ENCODE assay signal across 1 cellular context in the genomic region with DNA sequence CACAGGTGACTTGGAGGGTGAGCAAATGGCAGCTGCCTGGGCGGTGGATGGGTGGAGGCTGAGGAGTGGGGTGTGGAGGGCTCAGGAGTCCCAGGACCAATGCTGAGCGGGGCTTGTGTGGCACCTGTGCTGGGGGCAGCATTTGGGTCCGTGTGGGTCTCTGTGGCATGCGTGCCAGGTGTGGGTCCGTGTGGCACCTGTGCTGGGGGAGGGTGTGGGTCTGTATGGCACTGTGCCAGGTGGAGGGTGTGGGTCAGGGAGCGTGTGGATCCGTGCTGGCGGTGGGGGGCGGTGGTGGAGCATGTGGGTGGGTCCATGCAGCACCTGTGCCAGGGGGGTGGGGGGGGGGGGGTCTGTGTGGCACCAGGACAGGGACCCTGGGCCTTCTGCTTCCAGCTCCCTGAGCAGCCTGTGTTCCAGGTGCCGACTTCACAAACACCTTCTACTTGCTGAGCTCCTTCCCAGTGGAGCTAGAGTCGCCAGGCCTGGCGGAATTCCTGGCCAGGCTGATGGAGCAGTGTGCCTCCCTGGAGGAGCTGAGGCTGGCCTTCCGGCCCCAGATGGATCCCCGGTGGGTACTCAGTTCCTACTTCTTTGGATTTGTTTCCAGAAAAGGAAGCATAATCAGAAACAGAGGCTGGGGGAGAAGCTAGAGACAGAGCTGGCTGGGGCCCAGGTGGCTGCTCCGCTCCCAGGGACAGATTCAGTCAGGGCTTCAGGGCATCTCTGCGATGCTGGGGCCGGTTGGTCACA.
A peak's percentile ranks its signal among the peaks of the same experiment; 100 is the strongest.
TF ChIP-seq lines count a peak whose summit lies in the region.

No MANE protein-coding gene starts in this region.

TF ChIP-seq in HEK293, 187 proteins besides CTCF, POLR2A, EP300 and RAD21 (continued from another document):
- TF ChIP-seq HIC1 (tag by site-specific recombination; IDR thresholded peaks at IDR 0.05), result peak; percentile 81
- no peak for TF ChIP-seq SCRT2 (tag by site-specific recombination; IDR thresholded peaks at IDR 0.05)
- no peak for TF ChIP-seq ZNF626 (tag by site-specific recombination; IDR thresholded peaks at IDR 0.05)
- TF ChIP-seq ZFHX2 (tag by site-specific recombination; conservative IDR thresholded peaks at IDR 0.05), result peak; percentile 48; the same call in 1 of the 2 replicates
- peak; percentile 82 for TF ChIP-seq KLF1 (tag by site-specific recombination; IDR thresholded peaks at IDR 0.05)
- TF ChIP-seq ZNF169 (tag by site-specific recombination; IDR thresholded peaks at IDR 0.05), result no peak
- no peak for TF ChIP-seq ZNF2 (tag by site-specific recombination; IDR thresholded peaks at IDR 0.05)
- no peak for TF ChIP-seq ZNF776 (tag by site-specific recombination; IDR thresholded peaks at IDR 0.05; ENCODE audit: borderline replicate concordance)
- TF ChIP-seq GLIS2 (tag by site-specific recombination; IDR thresholded peaks at IDR 0.05), result 0 out of 2 replicates have a peak, but pooled peaks have one; percentile 31
- no peak for TF ChIP-seq ZNF785 (tag by site-specific recombination; IDR thresholded peaks at IDR 0.05)
- TF ChIP-seq RBAK (tag by site-specific recombination; IDR thresholded peaks at IDR 0.05), result no peak
- TF ChIP-seq ZNF157 (tag by site-specific recombination; IDR thresholded peaks at IDR 0.05), result no peak
TF ChIP-seq in HEK293: peak in this region for 5.
